Comparison of ENCODE assay signal across 8 cellular contexts in genomic region chr1:39230261-39231190, GRCh38. TPM values are rescaled to one million over a fixed set of nuclear protein-coding genes. Genes with fewer than 3 reads are reported as not detected.
DNase-seq lines count a peak whose midpoint lies in the region; ATAC-seq and TF ChIP-seq lines count a peak whose summit lies in the region.

No MANE protein-coding gene starts in this region.

- H4K20me1 ChIP-seq in IMR-90 (ENCODE audit: insufficient read depth, low read length), result peaks cover 50% of the 10 kb centered on the region

- H3K27me3 Mint-ChIP-seq in activated T-helper 2 cell treated with anti-CD3 and anti-CD28 coated beads, Interferon-gamma antibody, Interleukin-2, Interleukin-4, amounts not matched to agents 10 μg/mL and 5 μg/mL and 100 μg/mL, durations not matched to agents 14 hours and 24 hours and 36 hours (ENCODE audit: low read depth), result no peaks in the 10 kb centered on the region
- H3K27me3 Mint-ChIP-seq in stimulated activated memory B cell treated with anti-CD40 and anti-IgM and Interleukin-4, amounts not matched to agents 10 μg/mL and 1 μg/mL and 100 μg/mL, for 72 hours, result no peaks in the 10 kb centered on the region

- H3K9me3 ChIP-seq in IMR-90 (ENCODE audit: control insufficient read depth, insufficient read depth, low read length), result no peaks in the 10 kb centered on the region

- no peaks in the 10 kb centered on the region for H3K27me3 ChIP-seq in IMR-90 (ENCODE audit: control insufficient read depth, insufficient read depth, low read length)

- peak overlapping the region; percentile 64; the same call in 1 of the 2 replicates for H2AK5ac ChIP-seq in IMR-90 (ENCODE audit: low read depth, low read length)

- no peak overlapping the region for H2BK120ac ChIP-seq in IMR-90 (ENCODE audit: low read depth, low read length)

- no peak overlapping the region; a peak in 1 of 4 replicates for H4K8ac ChIP-seq in IMR-90 (ENCODE audit: low read depth in 2 of 2, low read length in 2 of 2)

- no peaks in the 10 kb centered on the region for H3K9me3 Mint-ChIP-seq in activated T-helper 2 cell treated with anti-CD3 and anti-CD28 coated beads, Interferon-gamma antibody, Interleukin-2, Interleukin-4, amounts not matched to agents 10 μg/mL and 5 μg/mL and 100 μg/mL, durations not matched to agents 14 hours and 24 hours and 36 hours
- no peaks in the 10 kb centered on the region for H3K9me3 Mint-ChIP-seq in stimulated activated memory B cell treated with anti-CD40 and anti-IgM and Interleukin-4, amounts not matched to agents 10 μg/mL and 1 μg/mL and 100 μg/mL, for 72 hours

- H3K79me1 ChIP-seq in IMR-90 (ENCODE audit: low read depth in 1 of 2, low read length in 2 of 2), result peaks cover 26 to 69% of the 10 kb centered on the region in 2 experiments

- peak overlapping the region; percentile 12; the same call in 1 of the 2 replicates for H3K27ac ChIP-seq in IMR-90 (ENCODE audit: insufficient read depth, low read length)

- H3K56ac ChIP-seq in IMR-90 (ENCODE audit: extremely low read depth, insufficient read depth, low read length), result no peak overlapping the region

- in situ Hi-C loops in IMR-90 (cut with MboI; ENCODE audit: low sequenced_read_pairs), result no loop called here

- H3K23ac ChIP-seq in IMR-90 (ENCODE audit: low read depth, low read length), result peak overlapping the region; percentile 79

- H3K9ac ChIP-seq in IMR-90 (ENCODE audit: low read depth, low read length), result no peak overlapping the region

- peaks cover 52% of the 10 kb centered on the region for H3K36me3 Mint-ChIP-seq in activated T-helper 2 cell treated with anti-CD3 and anti-CD28 coated beads, Interferon-gamma antibody, Interleukin-2, Interleukin-4, amounts not matched to agents 10 μg/mL and 5 μg/mL and 100 μg/mL, durations not matched to agents 14 hours and 24 hours and 36 hours (ENCODE audit: low read depth)
- H3K36me3 Mint-ChIP-seq in stimulated activated memory B cell treated with anti-CD40 and anti-IgM and Interleukin-4, amounts not matched to agents 10 μg/mL and 1 μg/mL and 100 μg/mL, for 72 hours, result peaks cover 26% of the 10 kb centered on the region

- peak overlapping the region; percentile 60 for H3K27ac Mint-ChIP-seq in activated T-helper 2 cell treated with anti-CD3 and anti-CD28 coated beads, Interferon-gamma antibody, Interleukin-2, Interleukin-4, amounts not matched to agents 10 μg/mL and 5 μg/mL and 100 μg/mL, durations not matched to agents 14 hours and 24 hours and 36 hours
- H3K27ac Mint-ChIP-seq in stimulated activated memory B cell treated with anti-CD40 and anti-IgM and Interleukin-4, amounts not matched to agents 10 μg/mL and 1 μg/mL and 100 μg/mL, for 72 hours, result peak overlapping the region; percentile 86

- peak; percentile 46 to 86 for ATAC-seq in activated CD4-positive, CD25-positive, alpha-beta regulatory T cell treated with anti-CD3 and anti-CD28 coated beads, Interleukin-2, amount 50 U/mL, for 24 hours
- peak; percentile 83 for ATAC-seq in IMR-90 (ENCODE audit: low read depth)
- ATAC-seq in stimulated activated memory B cell treated with anti-CD40 and anti-IgM and Interleukin-4, amounts not matched to agents 10 μg/mL and 1 μg/mL and 100 μg/mL, for 72 hours, result peak; percentile 100

- no peak overlapping the region for H4K91ac ChIP-seq in IMR-90 (ENCODE audit: insufficient read depth, low read depth, low read length)

- peaks cover 6% of the 10 kb centered on the region for H3K36me3 ChIP-seq in IMR-90 (ENCODE audit: control insufficient read depth, insufficient read depth, low read length)

- no peak for TF ChIP-seq RAD21 in IMR-90 (IDR thresholded peaks at IDR 0.05; ENCODE audit: low read length)

- no peak overlapping the region for H2AFZ ChIP-seq in IMR-90 (replicated peaks; ENCODE audit: low read length, poor library complexity)

- peak overlapping the region; percentile 35; the same call in 1 of the 2 replicates for H3K18ac ChIP-seq in IMR-90 (ENCODE audit: low read depth, low read length)

- 69% methylated on average over 4 of the region's 9 CpGs; no CpG with 5 or more reads in 1 of the 2 experiments for WGBS in IMR-90 (ENCODE audit: extremely low coverage in 2 of 2, insufficient read length in 1 of 2), 2 experiments

- POLR2A ChIA-PET in IMR-90 (lab: Charles Lee; ENCODE audit: unreplicated experiment), result no interaction called here

- H2BK5ac ChIP-seq in IMR-90 (ENCODE audit: low read depth, low read length, poor library complexity, severe bottlenecking), result peak overlapping the region; percentile 27

- 0 out of 3 replicates have a peak overlapping the region, but pooled peaks have one; percentile 26 for H2BK15ac ChIP-seq in IMR-90 (ENCODE audit: low read depth, low read length)

- no peak overlapping the region for H3K4me3 ChIP-seq in IMR-90 (ENCODE audit: insufficient read depth, low read depth, low read length)

- H3K4me3 Mint-ChIP-seq in activated T-helper 2 cell treated with anti-CD3 and anti-CD28 coated beads, Interferon-gamma antibody, Interleukin-2, Interleukin-4, amounts not matched to agents 10 μg/mL and 5 μg/mL and 100 μg/mL, durations not matched to agents 14 hours and 24 hours and 36 hours (ENCODE audit: low read depth), result peak overlapping the region; percentile 9
- peak overlapping the region; percentile 2 for H3K4me3 Mint-ChIP-seq in stimulated activated memory B cell treated with anti-CD40 and anti-IgM and Interleukin-4, amounts not matched to agents 10 μg/mL and 1 μg/mL and 100 μg/mL, for 72 hours

- peak overlapping the region; percentile 34 for H3K14ac ChIP-seq in IMR-90 (replicated peaks; ENCODE audit: low read depth, low read length)

- no TSS peak for BruUV-seq in IMR-90 (replicated peaks; lab: Mats Ljungman, UMichigan)

- dilution Hi-C loops in IMR-90 (cut with HindIII; ENCODE audit: low sequenced_read_pairs, unreplicated experiment), result no loop called here

- TF ChIP-seq CTCF in IMR-90 (conservative IDR thresholded peaks at IDR 0.05; ENCODE audit: low read depth, low read length), result no peak

- H3K4me2 ChIP-seq in IMR-90 (ENCODE audit: low read depth, low read length), result peak overlapping the region; percentile 47

- H3K9me1 ChIP-seq in IMR-90 (ENCODE audit: insufficient read depth, low read length), result peaks cover 25% of the 10 kb centered on the region

- no peak overlapping the region for H4K5ac ChIP-seq in IMR-90 (ENCODE audit: low read depth, low read length)

- peaks cover 41% of the 10 kb centered on the region for H3K4me1 Mint-ChIP-seq in activated T-helper 2 cell treated with anti-CD3 and anti-CD28 coated beads, Interferon-gamma antibody, Interleukin-2, Interleukin-4, amounts not matched to agents 10 μg/mL and 5 μg/mL and 100 μg/mL, durations not matched to agents 14 hours and 24 hours and 36 hours (ENCODE audit: low read depth)
- H3K4me1 Mint-ChIP-seq in stimulated activated memory B cell treated with anti-CD40 and anti-IgM and Interleukin-4, amounts not matched to agents 10 μg/mL and 1 μg/mL and 100 μg/mL, for 72 hours, result peaks cover 42% of the 10 kb centered on the region

- no peak overlapping the region for H2BK20ac ChIP-seq in IMR-90 (ENCODE audit: low read depth, low read length)

- no peak for DNase-seq in activated CD4-positive, CD25-positive, alpha-beta regulatory T cell treated with anti-CD3 and anti-CD28 coated beads, Interleukin-2, amount 50 U/mL, for 72 hours
- DNase-seq in IMR-90 (no peak), iPS-NIHi7 (ENCODE audit: extremely low spot score) (peak; percentile 49), HPDE6-E6E7 (ENCODE audit: extremely low spot score) (no peak)
- DNase-seq in activated T-helper 2 cell treated with anti-CD3 and anti-CD28 coated beads, Interferon-gamma antibody, Interleukin-2, Interleukin-4, amounts not matched to agents 10 μg/mL and 5 μg/mL and 100 μg/mL, durations not matched to agents 14 hours and 24 hours and 36 hours (ENCODE audit: low spot score), result no peak
- no peak for DNase-seq in effector CD4-positive, alpha-beta T cell

- intact Hi-C loops in IMR-90 (cut with micrococcal nuclease), result no loop called here
- intact Hi-C loops in activated T-helper 2 cell treated with anti-CD3 and anti-CD28 coated beads, Interferon-gamma antibody, Interleukin-2, Interleukin-4, amounts not matched to agents 10 μg/mL and 5 μg/mL and 100 μg/mL, durations not matched to agents 14 hours and 24 hours and 36 hours (cut with micrococcal nuclease), result no loop called here

- peaks cover 15% of the 10 kb centered on the region for H3K4me1 ChIP-seq in IMR-90 (ENCODE audit: control insufficient read depth, insufficient read depth, low read length)

- CTCF ChIA-PET in IMR-90 (lab: Yijun Ruan, JAX), result interaction anchor here (0.6 kb wide), 2 partner anchors 22 to 33 kb away, joined by 3 read pairs; no protein-coding TSS in a partner anchor

- no peak for TF ChIP-seq POLR2A in IMR-90 (IDR thresholded peaks at IDR 0.05; ENCODE audit: low read depth, low read length)

- H2AK9ac ChIP-seq in IMR-90 (replicated peaks; ENCODE audit: low read depth, low read length, poor library complexity), result no peak overlapping the region

- peak overlapping the region; percentile 18 for H3K4ac ChIP-seq in IMR-90 (ENCODE audit: low read depth, low read length)

TF ChIP-seq in IMR-90, 13 proteins besides CTCF, POLR2A, EP300 and RAD21:
- TF ChIP-seq BHLHE40 (IDR thresholded peaks at IDR 0.05; ENCODE audit: low read depth, low read length) (no peak), MAZ (IDR thresholded peaks at IDR 0.05; ENCODE audit: borderline replicate concordance, low read depth, low read length) (peak; percentile 23; the same call in 1 of the 2 replicates), FOS (IDR thresholded peaks at IDR 0.05; ENCODE audit: low read depth, low read length) (no peak), MXI1 (IDR thresholded peaks at IDR 0.05; ENCODE audit: borderline replicate concordance, low read depth, low read length) (no peak), MAFK (IDR thresholded peaks at IDR 0.05; ENCODE audit: low read depth, low read length) (no peak), RCOR1 (IDR thresholded peaks at IDR 0.05; ENCODE audit: insufficient replicate concordance, low read length) (no peak), NFE2L2 (IDR thresholded peaks at IDR 0.05; ENCODE audit: low read depth, low read length) (no peak)

RNA-seq across cellular contexts. Expression of gene MACF1, which starts 26.0 kb away (rescaled TPM):
- total RNA-seq in IMR-90 (2012; rRNA removed), result 368 and 369 TPM in 2 replicates
- 56.3 and 67.6 TPM in 2 replicates for polyA plus RNA-seq in IMR-90 (2012; rRNA removed)
- polyA plus RNA-seq in IMR-90 (2012; cell fraction: cytosol; rRNA removed), result 24.9 and 28.6 TPM in 2 replicates
- 141 and 243 TPM in 2 replicates for polyA plus RNA-seq in IMR-90 (2012; cell fraction: nucleus; rRNA removed; ENCODE audit: low replicate concordance)
- 210 and 212 TPM in 2 replicates for total RNA-seq in activated T-helper 2 cell treated with anti-CD3 and anti-CD28 coated beads, Interferon-gamma antibody, Interleukin-2, Interleukin-4, amounts not matched to agents 10 μg/mL and 5 μg/mL and 100 μg/mL, durations not matched to agents 14 hours and 24 hours and 36 hours
